8 cellular contexts compared by ENCODE assay signal in the genomic region with DNA sequence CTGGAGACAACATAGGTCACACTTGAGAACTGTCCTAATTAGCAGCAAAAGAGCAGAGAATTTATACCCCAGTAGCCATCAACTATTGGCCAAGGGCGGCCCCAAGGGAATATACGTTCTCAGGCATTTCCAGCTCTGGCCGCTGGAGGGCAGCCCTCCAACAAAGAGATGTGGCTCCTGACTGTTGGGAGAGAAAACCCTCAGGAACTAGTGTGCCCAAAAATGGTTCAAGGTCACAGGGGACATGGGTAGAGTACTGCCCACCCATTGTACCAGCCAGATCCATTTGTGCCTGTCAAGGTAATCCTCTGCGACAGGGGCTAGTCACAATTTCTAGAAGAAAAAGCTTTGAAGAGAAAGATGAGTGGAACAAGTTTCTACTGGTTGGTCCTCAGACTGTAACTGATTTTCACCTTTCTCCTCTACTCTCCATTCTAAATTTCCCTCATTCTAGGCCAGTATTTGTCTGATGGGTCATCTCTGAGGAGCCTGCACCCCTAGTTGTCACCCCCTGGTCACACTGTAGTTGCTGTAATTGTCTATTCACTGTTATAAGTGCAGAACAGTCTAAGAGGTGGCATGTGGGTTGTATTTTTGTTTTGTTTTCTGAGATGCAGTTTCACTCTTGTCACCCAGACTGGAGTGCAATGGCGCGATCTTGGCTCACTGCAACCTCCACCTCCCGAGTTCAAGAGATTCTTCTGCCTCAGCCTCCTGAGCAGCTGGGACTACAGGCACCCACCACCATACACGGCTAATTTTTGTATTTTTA. TPM values are rescaled to one million over a fixed set of nuclear protein-coding genes. Genes with fewer than 3 reads are reported as not detected.
DNase-seq lines count a peak whose midpoint lies in the region; ATAC-seq and TF ChIP-seq lines count a peak whose summit lies in the region.

No MANE protein-coding gene starts in this region.

- no TSS peak for BruUV-seq in OCI-LY7 (replicated peaks; lab: Mats Ljungman, UMichigan)

- intact Hi-C loops in OCI-LY7 (cut with micrococcal nuclease; ENCODE audit: unreplicated experiment) (loop anchor here (1.0 to 10.0 kb wide), 3 partner anchors 74 to 386 kb away; no protein-coding TSS in a partner anchor), thyroid gland (cut with DNase I) (loop anchor here (5.0 kb wide), 1 partner anchor 386 kb away; no protein-coding TSS in a partner anchor)

- peak; percentile 91 for ATAC-seq in GM21381 (IDR thresholded peaks at IDR 0.05; ENCODE audit: unreplicated experiment)
- ATAC-seq in activated T-cell treated with anti-CD3 and anti-CD28 coated beads, Interleukin-2, amount 50 U/mL, for 4 hours = peak; percentile 83 to 88
- peak; percentile 57 for ATAC-seq in omental fat pad (ENCODE audit: low FRiP score)

- TF ChIP-seq CTCF in OCI-LY7 (conservative IDR thresholded peaks at IDR 0.05; ENCODE audit: low read length) = peak; percentile 89
- peak in 1 of 3 donors; percentile 39 for TF ChIP-seq CTCF in omental fat pad (IDR thresholded peaks at IDR 0.05)
- peak in 5 of 6 experiments; percentile 59 to 83 (median 73) for TF ChIP-seq CTCF in thyroid gland (IDR thresholded peaks at IDR 0.05)

- no peaks in the 10 kb centered on the region for H4K20me1 ChIP-seq in OCI-LY7 (ENCODE audit: insufficient read depth, low read length)

- no peaks in the 10 kb centered on the region for H3K9me2 ChIP-seq in OCI-LY7 (ENCODE audit: insufficient read depth, low read length)

- H3K36me3 ChIP-seq in OCI-LY7 (ENCODE audit: insufficient read depth, low read length) = no peaks in the 10 kb centered on the region
- no peaks in the 10 kb centered on the region for H3K36me3 ChIP-seq in thyroid gland

- H3K4me1 Mint-ChIP-seq in activated T-cell treated with anti-CD3 and anti-CD28 coated beads, Interleukin-2, amount 50 U/mL, for 4 hours (ENCODE audit: low read depth) = peaks cover 5% of the 10 kb centered on the region

- no peaks in the 10 kb centered on the region for H3K27me3 Mint-ChIP-seq in activated T-cell treated with anti-CD3 and anti-CD28 coated beads, Interleukin-2, amount 50 U/mL, for 4 hours (ENCODE audit: low read depth)

- no peaks in the 10 kb centered on the region for H3K27me3 ChIP-seq in thyroid gland

- H3K79me2 ChIP-seq in OCI-LY7 (ENCODE audit: insufficient read depth, low read depth, low read length) = no peaks in the 10 kb centered on the region

- no peak overlapping the region for H3K27ac ChIP-seq in OCI-LY7 (ENCODE audit: low read depth, low read length, poor library complexity, severe bottlenecking)
- no peak overlapping the region for H3K27ac ChIP-seq in thyroid gland

- H3K9me3 ChIP-seq in OCI-LY7 (ENCODE audit: low read length) (no peaks in the 10 kb centered on the region), thyroid gland (no peaks in the 10 kb centered on the region)

- H3K4me3 Mint-ChIP-seq in activated T-cell treated with anti-CD3 and anti-CD28 coated beads, Interleukin-2, amount 50 U/mL, for 4 hours = no peak overlapping the region

- DNase-seq in D341Med (ENCODE audit: low spot score) (peak; percentile 81), HuH-7.5 (ENCODE audit: low spot score) (peak; percentile 19), OCI-LY7 (ENCODE audit: low spot score) (peak; percentile 74), fibroblast of peridontal ligament (ENCODE audit: extremely low read depth) (peak; percentile 64), omental fat pad (ENCODE audit: low spot score) (peak; percentile 64), thyroid gland (peak; percentile 69 to 76)
- DNase-seq in activated T-cell treated with anti-CD3 and anti-CD28 coated beads, Interleukin-2, amount 50 U/mL, for 4 hours = peak; percentile 70

- no peak for TF ChIP-seq POLR2A in thyroid gland (IDR thresholded peaks at IDR 0.05)

- no peaks in the 10 kb centered on the region for H3K9me3 Mint-ChIP-seq in activated T-cell treated with anti-CD3 and anti-CD28 coated beads, Interleukin-2, amount 50 U/mL, for 4 hours

- H3K4me3 ChIP-seq in OCI-LY7 (ENCODE audit: low read depth, low read length, poor library complexity, severe bottlenecking) = no peak overlapping the region
- H3K4me3 ChIP-seq in thyroid gland (replicated peaks in 1 of 3) = no peak overlapping the region

- no peaks in the 10 kb centered on the region for H3K36me3 Mint-ChIP-seq in activated T-cell treated with anti-CD3 and anti-CD28 coated beads, Interleukin-2, amount 50 U/mL, for 4 hours (ENCODE audit: insufficient read depth)

- H3K4me1 ChIP-seq in OCI-LY7 (ENCODE audit: insufficient read depth, low read length, poor library complexity, severe bottlenecking) = no peaks in the 10 kb centered on the region
- H3K4me1 ChIP-seq in thyroid gland = no peaks in the 10 kb centered on the region

- POLR2A ChIA-PET in OCI-LY7 (lab: Charles Lee) = no interaction called here

- no peak overlapping the region for H2AFZ ChIP-seq in OCI-LY7 (ENCODE audit: low read length)

- WGBS in thyroid gland, 2 donors = 46 to 47% methylated on average over 8 of the region's 8 CpGs

- CTCF ChIA-PET in OCI-LY7 (lab: Charles Lee; ENCODE audit: unreplicated experiment) = interaction anchor here (0.6 kb wide), 1 partner anchor 8 kb away, joined by 4 read pairs; no protein-coding TSS in a partner anchor

- H3K4me2 ChIP-seq in OCI-LY7 (ENCODE audit: low read length) = no peak overlapping the region

RNA-seq across cellular contexts. Expression of gene C7orf33, which starts 14.7 kb away (rescaled TPM):
- not detected in 2 replicates for total RNA-seq in OCI-LY7 (2014; rRNA removed; shearing (Covaris generic))
- not detected in 2 replicates for total RNA-seq in OCI-LY7 (2022)
- total RNA-seq in activated T-cell treated with anti-CD3 and anti-CD28 coated beads, Interleukin-2, amount 50 U/mL, for 4 hours = not detected
- not detected for total RNA-seq in omental fat pad
- total RNA-seq in thyroid gland = not detected

Comparison
In these comparisons a context has a peak if more than half of its experiments do, and no peak if none do; other contexts are left out.
1. DNase-seq: peak in every context shown above with its lines; median percentile 81 in D341Med; 74 in OCI-LY7; 72 in thyroid gland; 70 in activated T-cell treated with anti-CD3 and anti-CD28 coated beads, Interleukin-2, amount 50 U/mL, for 4 hours; 64 in fibroblast of peridontal ligament; 64 in omental fat pad; 19 in HuH-7.5.